ENCODE assay signal across 22 cellular contexts in genomic region chr1:245648749-245649517, GRCh38.
DNase-seq lines count a peak whose midpoint lies in the region; ATAC-seq and TF ChIP-seq lines count a peak whose summit lies in the region.
"Had no signal": no experiment of that assay in that cellular context is flagged by ENCODE, and none has a peak within 500 bp of the region (broad histone marks: within the 10 kb centered on the region; RNA-seq: fewer than 3 reads in every experiment).

No MANE protein-coding gene starts in this region.

- no peak for TF ChIP-seq CTCF in GM12865 (IDR thresholded peaks at IDR 0.05; ENCODE audit: insufficient read depth, low read depth, low read length, missing control alignments)

- H3K4me3 ChIP-seq in GM12865 (ENCODE audit: low read depth, low read length) (no peak overlapping the region), SK-N-MC (peak overlapping the region; percentile 57)
- H3K4me3 ChIP-seq: lung, MG63, tibial nerve had no signal

- no peaks in the 10 kb centered on the region for H3K36me3 ChIP-seq in SK-N-MC (ENCODE audit: insufficient read depth, low read length)
- H3K36me3 ChIP-seq: MG63, tibial nerve had no signal

- no peak overlapping the region for H3K9ac ChIP-seq in SK-N-MC (ENCODE audit: insufficient read length)

- ATAC-seq in GM21526 (IDR thresholded peaks at IDR 0.05; ENCODE audit: low FRiP score, unreplicated experiment): no peak
- no peak for ATAC-seq in HG03457 (IDR thresholded peaks at IDR 0.05; ENCODE audit: unreplicated experiment)
- ATAC-seq: Panc1 had no signal

- no peak overlapping the region for H3K27ac ChIP-seq in SK-N-MC
- H3K27ac ChIP-seq: C4-2B, tibial nerve had no signal

- H3K9me3 ChIP-seq in SK-N-MC (ENCODE audit: low read depth, low read length): no peaks in the 10 kb centered on the region
- H3K9me3 ChIP-seq: MG63 had no signal

- DNase-seq in activated CD4-positive, alpha-beta T cell treated with anti-CD3 and anti-CD28 coated beads for 48 hours: peak; percentile 31
- no peak for DNase-seq in activated CD4-positive, alpha-beta T cell treated with anti-CD3 and anti-CD28 coated beads for 1 hour
- peak; percentile 35 for DNase-seq in GM12865 (ENCODE audit: low read depth)
- peak; percentile 47 for DNase-seq in SK-N-MC (ENCODE audit: low read depth, low spot score)
- DNase-seq in mesenteric fat pad (ENCODE audit: low spot score): peak; percentile 71
- DNase-seq in NCI-H2171 treated with DMSO at 0.1 percent for 48 hours (lab: John Stamatoyannopoulos, UW): no peak
- DNase-seq: activated CD4-positive, alpha-beta T cell treated with anti-CD3 and anti-CD28 coated beads, Interleukin-2, amount 50 U/mL, for 4 hours; amniotic stem cell; central memory CD4-positive, alpha-beta T cell; DMS153; effector CD8-positive, alpha-beta T cell; MG63; naive B cell; NCI-H2081; posterior cingulate gyrus; small intestine had no signal

Comparison
In these comparisons a context has a peak if more than half of its experiments do, and no peak if none do; other contexts are left out.
1. DNase-seq: peak in activated CD4-positive, alpha-beta T cell treated with anti-CD3 and anti-CD28 coated beads for 48 hours (single experiment), GM12865 (single experiment), SK-N-MC (single experiment) and mesenteric fat pad (single experiment); none in activated CD4-positive, alpha-beta T cell treated with anti-CD3 and anti-CD28 coated beads for 1 hour (single experiment) and NCI-H2171 treated with DMSO at 0.1 percent for 48 hours (single experiment).